Comparison of ENCODE assay signal across 33 cellular contexts in genomic region chr7:107016312-107016711, GRCh38.
"Had no signal": no experiment of that assay in that cellular context is flagged by ENCODE, and none has a peak within 500 bp of the region (broad histone marks: within the 10 kb centered on the region; RNA-seq: fewer than 3 reads in every experiment).

No MANE protein-coding gene starts in this region.

- FAIRE-seq: astrocyte, endometrium, endothelial cell of umbilical vein, frontal cortex had no signal

- H3K27me3 ChIP-seq: brain microvascular endothelial cell, colonic mucosa had no signal

- H3K4me1 ChIP-seq: colonic mucosa had no signal

- H3K27ac Mint-ChIP-seq: activated B cell treated with CpG ODN at 0.5 μM for 24 hours; activated CD8-positive, alpha-beta T cell treated with anti-CD3 and anti-CD28 coated beads for 36 hours; activated naive CD4-positive, alpha-beta T cell treated with anti-CD3 and anti-CD28 coated beads, Interleukin-2, amount 50 U/mL, for 24 hours; activated naive CD8-positive, alpha-beta T cell treated with anti-CD3 and anti-CD28 coated beads, Interleukin-2, amount 10 ng/mL, durations not matched to agents 7 days and 5 days; activated T-helper 17 cell treated with anti-CD3 and anti-CD28 coated beads, Interleukin-2, amount 50 U/mL, for 72 hours; T-helper 17 cell; T-helper 2 cell treated with Interferon-gamma antibody and Interleukin-4, amounts not matched to agents 5 μg/mL and 100 μg/mL, for 36 hours had no signal

- H3K36me3 ChIP-seq: brain microvascular endothelial cell, colonic mucosa, WERI-Rb-1 had no signal

- H3K9me3 ChIP-seq: colonic mucosa had no signal

- H3K4me3 ChIP-seq: colonic mucosa had no signal

- H3K27ac ChIP-seq: brain microvascular endothelial cell, colonic mucosa, epithelial cell of prostate, WERI-Rb-1 had no signal

- H3K36me3 Mint-ChIP-seq: activated naive CD4-positive, alpha-beta T cell treated with anti-CD3 and anti-CD28 coated beads, Interleukin-2, amount 50 U/mL, for 24 hours; activated naive CD8-positive, alpha-beta T cell treated with anti-CD3 and anti-CD28 coated beads, Interleukin-2, amount 10 ng/mL, durations not matched to agents 7 days and 5 days had no signal

- H3K9me3 Mint-ChIP-seq: activated B cell treated with CpG ODN at 0.5 μM for 24 hours; activated CD8-positive, alpha-beta T cell treated with anti-CD3 and anti-CD28 coated beads for 36 hours; activated naive CD4-positive, alpha-beta T cell treated with anti-CD3 and anti-CD28 coated beads, Interleukin-2, amount 50 U/mL, for 24 hours; activated naive CD8-positive, alpha-beta T cell treated with anti-CD3 and anti-CD28 coated beads, Interleukin-2, amount 10 ng/mL, durations not matched to agents 7 days and 5 days; activated T-cell treated with anti-CD3 and anti-CD28 coated beads, Interleukin-2, amount 50 U/mL, for 4 hours; activated T-helper 17 cell treated with anti-CD3 and anti-CD28 coated beads, Interleukin-2, amount 50 U/mL, for 72 hours; T-helper 2 cell treated with Interferon-gamma antibody and Interleukin-4, amounts not matched to agents 5 μg/mL and 100 μg/mL, for 36 hours had no signal

- DNase-seq: activated B cell treated with CpG ODN at 0.5 μM for 24 hours; activated CD4-positive, alpha-beta T cell treated with anti-CD3 and anti-CD28 coated beads for 48 hours; activated CD4-positive, alpha-beta T cell treated with anti-CD3 and anti-CD28 coated beads, Interleukin-2, amount 50 U/mL, for 1 hour; activated CD4-positive, alpha-beta T cell treated with anti-CD3 and anti-CD28 coated beads, Interleukin-2, amount 50 U/mL, for 48 hours; activated CD8-positive, alpha-beta memory T cell treated with anti-CD3 and anti-CD28 coated beads for 24 hours; activated CD8-positive, alpha-beta T cell treated with anti-CD3 and anti-CD28 coated beads for 36 hours; activated effector memory CD4-positive, alpha-beta T cell treated with Interleukin-2 at 50 U/mL for 16 hours; activated gamma-delta T cell treated with Interleukin-2 at 50 U/mL for 16 hours; activated naive CD4-positive, alpha-beta T cell treated with Interleukin-2 at 50 U/mL for 16 hours; activated naive CD8-positive, alpha-beta T cell treated with anti-CD3 and anti-CD28 coated beads, Interleukin-2, amount 10 ng/mL, durations not matched to agents 7 days and 5 days; activated T-cell treated with anti-CD3 and anti-CD28 coated beads, Interleukin-2, amount 50 U/mL, for 4 hours; amniotic stem cell; anterior cingulate cortex; brain microvascular endothelial cell; caudate nucleus; colonic mucosa; effector CD8-positive, alpha-beta T cell; foreskin fibroblast; head of caudate nucleus; hippocampal formation; T-helper 17 cell; T1000; WERI-Rb-1 had no signal

- H3K4me3 Mint-ChIP-seq: activated B cell treated with CpG ODN at 0.5 μM for 24 hours; activated CD8-positive, alpha-beta T cell treated with anti-CD3 and anti-CD28 coated beads for 36 hours; activated naive CD4-positive, alpha-beta T cell treated with anti-CD3 and anti-CD28 coated beads, Interleukin-2, amount 50 U/mL, for 24 hours; activated naive CD8-positive, alpha-beta T cell treated with anti-CD3 and anti-CD28 coated beads, Interleukin-2, amount 10 ng/mL, durations not matched to agents 7 days and 5 days; activated T-cell treated with anti-CD3 and anti-CD28 coated beads, Interleukin-2, amount 50 U/mL, for 4 hours; activated T-helper 17 cell treated with anti-CD3 and anti-CD28 coated beads, Interleukin-2, amount 50 U/mL, for 72 hours; T-helper 17 cell; T-helper 2 cell treated with Interferon-gamma antibody and Interleukin-4, amounts not matched to agents 5 μg/mL and 100 μg/mL, for 36 hours had no signal

- H3K27me3 Mint-ChIP-seq: activated CD8-positive, alpha-beta T cell treated with anti-CD3 and anti-CD28 coated beads for 36 hours; activated naive CD8-positive, alpha-beta T cell treated with anti-CD3 and anti-CD28 coated beads, Interleukin-2, amount 10 ng/mL, durations not matched to agents 7 days and 5 days had no signal

- ATAC-seq: activated CD4-positive, CD25-positive, alpha-beta regulatory T cell treated with anti-CD3 and anti-CD28 coated beads, Interleukin-2, amount 50 U/mL, for 24 hours; activated CD8-positive, alpha-beta T cell treated with anti-CD3 and anti-CD28 coated beads for 36 hours; activated T-cell treated with anti-CD3 and anti-CD28 coated beads, Interleukin-2, amount 50 U/mL, for 4 hours; activated T-helper 17 cell treated with anti-CD3 and anti-CD28 coated beads, Interleukin-2, amount 50 U/mL, for 72 hours; esophagus mucosa; T-helper 17 cell had no signal

- H3K4me1 Mint-ChIP-seq: activated B cell treated with CpG ODN at 0.5 μM for 24 hours; activated naive CD4-positive, alpha-beta T cell treated with anti-CD3 and anti-CD28 coated beads, Interleukin-2, amount 50 U/mL, for 24 hours; activated naive CD8-positive, alpha-beta T cell treated with anti-CD3 and anti-CD28 coated beads, Interleukin-2, amount 10 ng/mL, durations not matched to agents 7 days and 5 days; activated T-helper 17 cell treated with anti-CD3 and anti-CD28 coated beads, Interleukin-2, amount 50 U/mL, for 72 hours had no signal
